18 cellular contexts compared by ENCODE assay signal in genomic region chr10:84783909-84784308, GRCh38.
"Had no signal": no experiment of that assay in that cellular context is flagged by ENCODE, and none has a peak within 500 bp of the region (broad histone marks: within the 10 kb centered on the region; RNA-seq: fewer than 3 reads in every experiment).

No MANE protein-coding gene starts in this region.

- H3K4me1 ChIP-seq: gastrocnemius medialis, parathyroid adenoma, testis, upper lobe of left lung had no signal

- H3K27ac ChIP-seq: brain microvascular endothelial cell, gastrocnemius medialis, parathyroid adenoma, sigmoid colon, testis, upper lobe of left lung had no signal

- H3K36me3 Mint-ChIP-seq: natural killer cell treated with Interleukin-12 subunit alpha and Interleukin-12 subunit beta and Interleukin-15 and Interleukin-18, amount 100 ng/mL, for 72 hours; stimulated activated memory B cell treated with anti-CD40 and anti-IgM and Interleukin-4, amounts not matched to agents 10 μg/mL and 1 μg/mL and 100 μg/mL, for 72 hours had no signal

- H3K9me3 Mint-ChIP-seq: activated CD4-positive, alpha-beta T cell treated with anti-CD3 and anti-CD28 coated beads, Interleukin-2, amount 10 ng/mL, durations not matched to agents 7 days and 5 days; activated naive CD4-positive, alpha-beta T cell treated with anti-CD3 and anti-CD28 coated beads for 36 hours; activated T-cell treated with anti-CD3 and anti-CD28 coated beads, Interleukin-2, amount 50 U/mL, for 4 hours; stimulated activated memory B cell treated with anti-CD40 and anti-IgM and Interleukin-4, amounts not matched to agents 10 μg/mL and 1 μg/mL and 100 μg/mL, for 72 hours had no signal

- H3K4me1 Mint-ChIP-seq: activated CD4-positive, alpha-beta T cell treated with anti-CD3 and anti-CD28 coated beads, Interleukin-2, amount 10 ng/mL, durations not matched to agents 7 days and 5 days; stimulated activated memory B cell treated with anti-CD40 and anti-IgM and Interleukin-4, amounts not matched to agents 10 μg/mL and 1 μg/mL and 100 μg/mL, for 72 hours had no signal

- ATAC-seq: activated CD4-positive, CD25-positive, alpha-beta regulatory T cell treated with anti-CD3 and anti-CD28 coated beads, Interleukin-2, amount 50 U/mL, for 24 hours; activated CD8-positive, alpha-beta T cell treated with anti-CD3 and anti-CD28 coated beads, Interleukin-2, amount 10 ng/mL, durations not matched to agents 7 days and 5 days; gastrocnemius medialis had no signal

- H3K4me3 ChIP-seq: gastrocnemius medialis, sigmoid colon, testis, upper lobe of left lung had no signal

- H3K9me3 ChIP-seq: gastrocnemius medialis, sigmoid colon, testis, upper lobe of left lung had no signal

- H3K4me3 Mint-ChIP-seq: activated CD4-positive, alpha-beta T cell treated with anti-CD3 and anti-CD28 coated beads, Interleukin-2, amount 10 ng/mL, durations not matched to agents 7 days and 5 days; activated CD8-positive, alpha-beta T cell treated with anti-CD3 and anti-CD28 coated beads, Interleukin-2, amount 10 ng/mL, durations not matched to agents 7 days and 5 days; activated naive CD4-positive, alpha-beta T cell treated with anti-CD3 and anti-CD28 coated beads for 36 hours; activated T-cell treated with anti-CD3 and anti-CD28 coated beads, Interleukin-2, amount 50 U/mL, for 4 hours; natural killer cell treated with Interleukin-12 subunit alpha and Interleukin-12 subunit beta and Interleukin-15 and Interleukin-18, amount 100 ng/mL, for 72 hours; stimulated activated memory B cell treated with anti-CD40 and anti-IgM and Interleukin-4, amounts not matched to agents 10 μg/mL and 1 μg/mL and 100 μg/mL, for 72 hours had no signal

- H3K27me3 ChIP-seq: brain microvascular endothelial cell, gastrocnemius medialis, sigmoid colon, testis, upper lobe of left lung had no signal

- H3K36me3 ChIP-seq: brain microvascular endothelial cell, gastrocnemius medialis, sigmoid colon, upper lobe of left lung had no signal

- DNase-seq: activated CD8-positive, alpha-beta memory T cell treated with anti-CD3 and anti-CD28 coated beads, Interleukin-2, amount 50 U/mL, for 4 hours; activated T-cell treated with anti-CD3 and anti-CD28 coated beads, Interleukin-2, amount 50 U/mL, for 4 hours; aorta; cerebellar nuclear complex; cortex of kidney; gastrocnemius medialis; kidney; sigmoid colon had no signal

- H3K27ac Mint-ChIP-seq: activated CD4-positive, alpha-beta T cell treated with anti-CD3 and anti-CD28 coated beads, Interleukin-2, amount 10 ng/mL, durations not matched to agents 7 days and 5 days; activated CD8-positive, alpha-beta T cell treated with anti-CD3 and anti-CD28 coated beads, Interleukin-2, amount 10 ng/mL, durations not matched to agents 7 days and 5 days; activated naive CD4-positive, alpha-beta T cell treated with anti-CD3 and anti-CD28 coated beads for 36 hours; natural killer cell treated with Interleukin-12 subunit alpha and Interleukin-12 subunit beta and Interleukin-15 and Interleukin-18, amount 100 ng/mL, for 72 hours; stimulated activated memory B cell treated with anti-CD40 and anti-IgM and Interleukin-4, amounts not matched to agents 10 μg/mL and 1 μg/mL and 100 μg/mL, for 72 hours had no signal
